In the genomic region with DNA sequence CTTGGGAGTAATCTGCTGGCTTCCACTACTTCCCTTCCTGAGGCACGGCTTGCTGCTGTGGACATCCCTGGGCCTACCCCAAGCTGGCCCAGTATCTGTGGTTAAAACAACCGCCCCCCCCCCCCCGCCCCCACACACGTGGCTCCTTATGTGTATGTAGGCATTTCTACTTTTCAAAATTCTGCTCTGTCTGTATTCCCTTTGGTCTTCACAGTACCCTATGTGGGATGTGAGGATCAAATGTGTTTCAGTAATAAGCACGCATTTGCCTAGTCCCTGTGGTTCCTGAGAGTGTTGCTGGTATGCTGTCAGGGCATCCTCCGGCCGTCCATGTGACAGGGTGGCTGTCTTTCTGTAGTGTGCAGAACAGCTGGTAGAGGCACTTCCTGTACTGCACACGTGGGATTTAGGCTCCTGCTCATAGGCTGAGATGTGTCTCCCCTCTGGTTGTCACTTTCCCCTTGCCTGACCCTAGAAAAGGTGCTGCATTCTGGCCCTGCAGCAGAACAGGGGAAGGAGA, we compare ENCODE assay signal across 1 cellular context.
TF ChIP-seq lines count a peak whose summit lies in the region.

No MANE protein-coding gene starts in this region.

TF ChIP-seq in K562, 482 proteins besides CTCF, POLR2A, EP300 and RAD21 (continued from another document and continues in another):
- TF ChIP-seq, protein P1, sequence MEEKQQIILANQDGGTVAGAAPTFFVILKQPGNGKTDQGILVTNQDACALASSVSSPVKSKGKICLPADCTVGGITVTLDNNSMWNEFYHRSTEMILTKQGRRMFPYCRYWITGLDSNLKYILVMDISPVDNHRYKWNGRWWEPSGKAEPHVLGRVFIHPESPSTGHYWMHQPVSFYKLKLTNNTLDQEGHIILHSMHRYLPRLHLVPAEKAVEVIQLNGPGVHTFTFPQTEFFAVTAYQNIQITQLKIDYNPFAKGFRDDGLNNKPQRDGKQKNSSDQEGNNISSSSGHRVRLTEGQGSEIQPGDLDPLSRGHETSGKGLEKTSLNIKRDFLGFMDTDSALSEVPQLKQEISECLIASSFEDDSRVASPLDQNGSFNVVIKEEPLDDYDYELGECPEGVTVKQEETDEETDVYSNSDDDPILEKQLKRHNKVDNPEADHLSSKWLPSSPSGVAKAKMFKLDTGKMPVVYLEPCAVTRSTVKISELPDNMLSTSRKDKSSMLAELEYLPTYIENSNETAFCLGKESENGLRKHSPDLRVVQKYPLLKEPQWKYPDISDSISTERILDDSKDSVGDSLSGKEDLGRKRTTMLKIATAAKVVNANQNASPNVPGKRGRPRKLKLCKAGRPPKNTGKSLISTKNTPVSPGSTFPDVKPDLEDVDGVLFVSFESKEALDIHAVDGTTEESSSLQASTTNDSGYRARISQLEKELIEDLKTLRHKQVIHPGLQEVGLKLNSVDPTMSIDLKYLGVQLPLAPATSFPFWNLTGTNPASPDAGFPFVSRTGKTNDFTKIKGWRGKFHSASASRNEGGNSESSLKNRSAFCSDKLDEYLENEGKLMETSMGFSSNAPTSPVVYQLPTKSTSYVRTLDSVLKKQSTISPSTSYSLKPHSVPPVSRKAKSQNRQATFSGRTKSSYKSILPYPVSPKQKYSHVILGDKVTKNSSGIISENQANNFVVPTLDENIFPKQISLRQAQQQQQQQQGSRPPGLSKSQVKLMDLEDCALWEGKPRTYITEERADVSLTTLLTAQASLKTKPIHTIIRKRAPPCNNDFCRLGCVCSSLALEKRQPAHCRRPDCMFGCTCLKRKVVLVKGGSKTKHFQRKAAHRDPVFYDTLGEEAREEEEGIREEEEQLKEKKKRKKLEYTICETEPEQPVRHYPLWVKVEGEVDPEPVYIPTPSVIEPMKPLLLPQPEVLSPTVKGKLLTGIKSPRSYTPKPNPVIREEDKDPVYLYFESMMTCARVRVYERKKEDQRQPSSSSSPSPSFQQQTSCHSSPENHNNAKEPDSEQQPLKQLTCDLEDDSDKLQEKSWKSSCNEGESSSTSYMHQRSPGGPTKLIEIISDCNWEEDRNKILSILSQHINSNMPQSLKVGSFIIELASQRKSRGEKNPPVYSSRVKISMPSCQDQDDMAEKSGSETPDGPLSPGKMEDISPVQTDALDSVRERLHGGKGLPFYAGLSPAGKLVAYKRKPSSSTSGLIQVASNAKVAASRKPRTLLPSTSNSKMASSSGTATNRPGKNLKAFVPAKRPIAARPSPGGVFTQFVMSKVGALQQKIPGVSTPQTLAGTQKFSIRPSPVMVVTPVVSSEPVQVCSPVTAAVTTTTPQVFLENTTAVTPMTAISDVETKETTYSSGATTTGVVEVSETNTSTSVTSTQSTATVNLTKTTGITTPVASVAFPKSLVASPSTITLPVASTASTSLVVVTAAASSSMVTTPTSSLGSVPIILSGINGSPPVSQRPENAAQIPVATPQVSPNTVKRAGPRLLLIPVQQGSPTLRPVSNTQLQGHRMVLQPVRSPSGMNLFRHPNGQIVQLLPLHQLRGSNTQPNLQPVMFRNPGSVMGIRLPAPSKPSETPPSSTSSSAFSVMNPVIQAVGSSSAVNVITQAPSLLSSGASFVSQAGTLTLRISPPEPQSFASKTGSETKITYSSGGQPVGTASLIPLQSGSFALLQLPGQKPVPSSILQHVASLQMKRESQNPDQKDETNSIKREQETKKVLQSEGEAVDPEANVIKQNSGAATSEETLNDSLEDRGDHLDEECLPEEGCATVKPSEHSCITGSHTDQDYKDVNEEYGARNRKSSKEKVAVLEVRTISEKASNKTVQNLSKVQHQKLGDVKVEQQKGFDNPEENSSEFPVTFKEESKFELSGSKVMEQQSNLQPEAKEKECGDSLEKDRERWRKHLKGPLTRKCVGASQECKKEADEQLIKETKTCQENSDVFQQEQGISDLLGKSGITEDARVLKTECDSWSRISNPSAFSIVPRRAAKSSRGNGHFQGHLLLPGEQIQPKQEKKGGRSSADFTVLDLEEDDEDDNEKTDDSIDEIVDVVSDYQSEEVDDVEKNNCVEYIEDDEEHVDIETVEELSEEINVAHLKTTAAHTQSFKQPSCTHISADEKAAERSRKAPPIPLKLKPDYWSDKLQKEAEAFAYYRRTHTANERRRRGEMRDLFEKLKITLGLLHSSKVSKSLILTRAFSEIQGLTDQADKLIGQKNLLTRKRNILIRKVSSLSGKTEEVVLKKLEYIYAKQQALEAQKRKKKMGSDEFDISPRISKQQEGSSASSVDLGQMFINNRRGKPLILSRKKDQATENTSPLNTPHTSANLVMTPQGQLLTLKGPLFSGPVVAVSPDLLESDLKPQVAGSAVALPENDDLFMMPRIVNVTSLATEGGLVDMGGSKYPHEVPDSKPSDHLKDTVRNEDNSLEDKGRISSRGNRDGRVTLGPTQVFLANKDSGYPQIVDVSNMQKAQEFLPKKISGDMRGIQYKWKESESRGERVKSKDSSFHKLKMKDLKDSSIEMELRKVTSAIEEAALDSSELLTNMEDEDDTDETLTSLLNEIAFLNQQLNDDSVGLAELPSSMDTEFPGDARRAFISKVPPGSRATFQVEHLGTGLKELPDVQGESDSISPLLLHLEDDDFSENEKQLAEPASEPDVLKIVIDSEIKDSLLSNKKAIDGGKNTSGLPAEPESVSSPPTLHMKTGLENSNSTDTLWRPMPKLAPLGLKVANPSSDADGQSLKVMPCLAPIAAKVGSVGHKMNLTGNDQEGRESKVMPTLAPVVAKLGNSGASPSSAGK (IDR thresholded peaks at IDR 0.05), result peak; percentile 52
- TF ChIP-seq HDAC2 (IDR thresholded peaks at IDR 0.05) (0 out of 2 replicates have a peak, but pooled peaks have one; percentile 34), TAF9B (IDR thresholded peaks at IDR 0.05; ENCODE audit: partially characterized antibody) (peak; percentile 79), JUNB (CRISPR knock-in tag; conservative IDR thresholded peaks at IDR 0.05) (no peak), DACH1 (IDR thresholded peaks at IDR 0.05; ENCODE audit: partially characterized antibody) (peak; percentile 98), EP400 (IDR thresholded peaks at IDR 0.05) (peak; percentile 64; the same call in 1 of the 2 replicates), CBFA2T2 (conservative IDR thresholded peaks at IDR 0.05) (peak; percentile 49), NR2C1 (IDR thresholded peaks at IDR 0.05) (no peak), NR2C1 (tag; IDR thresholded peaks at IDR 0.05) (no peak), MCM3 (IDR thresholded peaks at IDR 0.05) (no peak), ZKSCAN8 (CRISPR knock-in tag; IDR thresholded peaks at IDR 0.05) (no peak), RFX1 (IDR thresholded peaks at IDR 0.05) (no peak), PHB2 (IDR thresholded peaks at IDR 0.05; ENCODE audit: low read depth) (no peak), RFX5 (IDR thresholded peaks at IDR 0.05; ENCODE audit: low read depth, low read length) (no peak), MXI1 (IDR thresholded peaks at IDR 0.05; ENCODE audit: low read depth, low read length) (peak; percentile 78; the same call in 1 of the 2 replicates), XRCC5 (IDR thresholded peaks at IDR 0.05; ENCODE audit: low read depth, low read length) (no peak), HDAC1 (IDR thresholded peaks at IDR 0.05) (peak in 1 of 2 experiments; percentile 93; a peak in 2 of 4 replicates), SMAD4 (CRISPR knock-in tag; conservative IDR thresholded peaks at IDR 0.05) (no peak), ZNF324 (CRISPR knock-in tag; IDR thresholded peaks at IDR 0.05) (no peak), NR2F6 (CRISPR knock-in tag; IDR thresholded peaks at IDR 0.05) (no peak), PHB (CRISPR knock-in tag; IDR thresholded peaks at IDR 0.05) (no peak), KLF16 (IDR thresholded peaks at IDR 0.05) (no peak), SPI1 (IDR thresholded peaks at IDR 0.05; ENCODE audit: borderline replicate concordance, low read depth, low read length) (0 out of 2 replicates have a peak, but pooled peaks have one; percentile 35), CEBPB (tag; IDR thresholded peaks at IDR 0.05) (no peak), EZH2 (IDR thresholded peaks at IDR 0.05; ENCODE audit: borderline replicate concordance, low read depth, low read length) (no peak), KAT2B (IDR thresholded peaks at IDR 0.05; ENCODE audit: low read depth, low read length) (no peak), TCF7 (IDR thresholded peaks at IDR 0.05; ENCODE audit: borderline replicate concordance) (no peak), ZNF282 (CRISPR knock-in tag; IDR thresholded peaks at IDR 0.05) (no peak)
- TF ChIP-seq, protein P2, sequence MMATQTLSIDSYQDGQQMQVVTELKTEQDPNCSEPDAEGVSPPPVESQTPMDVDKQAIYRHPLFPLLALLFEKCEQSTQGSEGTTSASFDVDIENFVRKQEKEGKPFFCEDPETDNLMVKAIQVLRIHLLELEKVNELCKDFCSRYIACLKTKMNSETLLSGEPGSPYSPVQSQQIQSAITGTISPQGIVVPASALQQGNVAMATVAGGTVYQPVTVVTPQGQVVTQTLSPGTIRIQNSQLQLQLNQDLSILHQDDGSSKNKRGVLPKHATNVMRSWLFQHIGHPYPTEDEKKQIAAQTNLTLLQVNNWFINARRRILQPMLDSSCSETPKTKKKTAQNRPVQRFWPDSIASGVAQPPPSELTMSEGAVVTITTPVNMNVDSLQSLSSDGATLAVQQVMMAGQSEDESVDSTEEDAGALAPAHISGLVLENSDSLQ (IDR thresholded peaks at IDR 0.05), result no peak
- TF ChIP-seq, protein P3, sequence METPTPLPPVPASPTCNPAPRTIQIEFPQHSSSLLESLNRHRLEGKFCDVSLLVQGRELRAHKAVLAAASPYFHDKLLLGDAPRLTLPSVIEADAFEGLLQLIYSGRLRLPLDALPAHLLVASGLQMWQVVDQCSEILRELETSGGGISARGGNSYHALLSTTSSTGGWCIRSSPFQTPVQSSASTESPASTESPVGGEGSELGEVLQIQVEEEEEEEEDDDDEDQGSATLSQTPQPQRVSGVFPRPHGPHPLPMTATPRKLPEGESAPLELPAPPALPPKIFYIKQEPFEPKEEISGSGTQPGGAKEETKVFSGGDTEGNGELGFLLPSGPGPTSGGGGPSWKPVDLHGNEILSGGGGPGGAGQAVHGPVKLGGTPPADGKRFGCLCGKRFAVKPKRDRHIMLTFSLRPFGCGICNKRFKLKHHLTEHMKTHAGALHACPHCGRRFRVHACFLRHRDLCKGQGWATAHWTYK (CRISPR knock-in tag; IDR thresholded peaks at IDR 0.05), result no peak
- TF ChIP-seq, protein P4, sequence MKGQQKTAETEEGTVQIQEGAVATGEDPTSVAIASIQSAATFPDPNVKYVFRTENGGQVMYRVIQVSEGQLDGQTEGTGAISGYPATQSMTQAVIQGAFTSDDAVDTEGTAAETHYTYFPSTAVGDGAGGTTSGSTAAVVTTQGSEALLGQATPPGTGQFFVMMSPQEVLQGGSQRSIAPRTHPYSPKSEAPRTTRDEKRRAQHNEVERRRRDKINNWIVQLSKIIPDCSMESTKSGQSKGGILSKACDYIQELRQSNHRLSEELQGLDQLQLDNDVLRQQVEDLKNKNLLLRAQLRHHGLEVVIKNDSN (CRISPR knock-in tag; IDR thresholded peaks at IDR 0.05), result peak; percentile 91
- TF ChIP-seq, protein P5, sequence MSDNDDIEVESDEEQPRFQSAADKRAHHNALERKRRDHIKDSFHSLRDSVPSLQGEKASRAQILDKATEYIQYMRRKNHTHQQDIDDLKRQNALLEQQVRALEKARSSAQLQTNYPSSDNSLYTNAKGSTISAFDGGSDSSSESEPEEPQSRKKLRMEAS (CRISPR knock-in tag; IDR thresholded peaks at IDR 0.05), result peak; percentile 88
- TF ChIP-seq, protein P6, sequence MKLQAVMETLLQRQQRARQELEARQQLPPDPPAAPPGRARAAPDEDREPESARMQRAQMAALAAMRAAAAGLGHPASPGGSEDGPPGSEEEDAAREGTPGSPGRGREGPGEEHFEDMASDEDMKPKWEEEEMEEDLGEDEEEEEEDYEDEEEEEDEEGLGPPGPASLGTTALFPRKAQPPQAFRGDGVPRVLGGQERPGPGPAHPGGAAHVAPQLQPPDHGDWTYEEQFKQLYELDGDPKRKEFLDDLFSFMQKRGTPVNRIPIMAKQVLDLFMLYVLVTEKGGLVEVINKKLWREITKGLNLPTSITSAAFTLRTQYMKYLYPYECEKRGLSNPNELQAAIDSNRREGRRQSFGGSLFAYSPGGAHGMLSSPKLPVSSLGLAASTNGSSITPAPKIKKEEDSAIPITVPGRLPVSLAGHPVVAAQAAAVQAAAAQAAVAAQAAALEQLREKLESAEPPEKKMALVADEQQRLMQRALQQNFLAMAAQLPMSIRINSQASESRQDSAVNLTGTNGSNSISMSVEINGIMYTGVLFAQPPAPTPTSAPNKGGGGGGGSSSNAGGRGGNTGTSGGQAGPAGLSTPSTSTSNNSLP (IDR thresholded peaks at IDR 0.05; ENCODE audit: borderline replicate concordance, low read depth, low read length), result no peak
- TF ChIP-seq, protein P7, sequence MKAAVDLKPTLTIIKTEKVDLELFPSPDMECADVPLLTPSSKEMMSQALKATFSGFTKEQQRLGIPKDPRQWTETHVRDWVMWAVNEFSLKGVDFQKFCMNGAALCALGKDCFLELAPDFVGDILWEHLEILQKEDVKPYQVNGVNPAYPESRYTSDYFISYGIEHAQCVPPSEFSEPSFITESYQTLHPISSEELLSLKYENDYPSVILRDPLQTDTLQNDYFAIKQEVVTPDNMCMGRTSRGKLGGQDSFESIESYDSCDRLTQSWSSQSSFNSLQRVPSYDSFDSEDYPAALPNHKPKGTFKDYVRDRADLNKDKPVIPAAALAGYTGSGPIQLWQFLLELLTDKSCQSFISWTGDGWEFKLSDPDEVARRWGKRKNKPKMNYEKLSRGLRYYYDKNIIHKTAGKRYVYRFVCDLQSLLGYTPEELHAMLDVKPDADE (conservative IDR thresholded peaks at IDR 0.05; ENCODE audit: control insufficient read depth, low read depth, low read length), result peak; percentile 57; the same call in 1 of the 2 replicates
- TF ChIP-seq, protein P8, sequence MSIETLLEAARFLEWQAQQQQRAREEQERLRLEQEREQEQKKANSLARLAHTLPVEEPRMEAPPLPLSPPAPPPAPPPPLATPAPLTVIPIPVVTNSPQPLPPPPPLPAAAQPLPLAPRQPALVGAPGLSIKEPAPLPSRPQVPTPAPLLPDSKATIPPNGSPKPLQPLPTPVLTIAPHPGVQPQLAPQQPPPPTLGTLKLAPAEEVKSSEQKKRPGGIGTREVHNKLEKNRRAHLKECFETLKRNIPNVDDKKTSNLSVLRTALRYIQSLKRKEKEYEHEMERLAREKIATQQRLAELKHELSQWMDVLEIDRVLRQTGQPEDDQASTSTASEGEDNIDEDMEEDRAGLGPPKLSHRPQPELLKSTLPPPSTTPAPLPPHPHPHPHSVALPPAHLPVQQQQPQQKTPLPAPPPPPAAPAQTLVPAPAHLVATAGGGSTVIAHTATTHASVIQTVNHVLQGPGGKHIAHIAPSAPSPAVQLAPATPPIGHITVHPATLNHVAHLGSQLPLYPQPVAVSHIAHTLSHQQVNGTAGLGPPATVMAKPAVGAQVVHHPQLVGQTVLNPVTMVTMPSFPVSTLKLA (conservative IDR thresholded peaks at IDR 0.05), result peak; percentile 95 to 97
- TF ChIP-seq, protein P9, sequence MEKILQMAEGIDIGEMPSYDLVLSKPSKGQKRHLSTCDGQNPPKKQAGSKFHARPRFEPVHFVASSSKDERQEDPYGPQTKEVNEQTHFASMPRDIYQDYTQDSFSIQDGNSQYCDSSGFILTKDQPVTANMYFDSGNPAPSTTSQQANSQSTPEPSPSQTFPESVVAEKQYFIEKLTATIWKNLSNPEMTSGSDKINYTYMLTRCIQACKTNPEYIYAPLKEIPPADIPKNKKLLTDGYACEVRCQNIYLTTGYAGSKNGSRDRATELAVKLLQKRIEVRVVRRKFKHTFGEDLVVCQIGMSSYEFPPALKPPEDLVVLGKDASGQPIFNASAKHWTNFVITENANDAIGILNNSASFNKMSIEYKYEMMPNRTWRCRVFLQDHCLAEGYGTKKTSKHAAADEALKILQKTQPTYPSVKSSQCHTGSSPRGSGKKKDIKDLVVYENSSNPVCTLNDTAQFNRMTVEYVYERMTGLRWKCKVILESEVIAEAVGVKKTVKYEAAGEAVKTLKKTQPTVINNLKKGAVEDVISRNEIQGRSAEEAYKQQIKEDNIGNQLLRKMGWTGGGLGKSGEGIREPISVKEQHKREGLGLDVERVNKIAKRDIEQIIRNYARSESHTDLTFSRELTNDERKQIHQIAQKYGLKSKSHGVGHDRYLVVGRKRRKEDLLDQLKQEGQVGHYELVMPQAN (IDR thresholded peaks at IDR 0.05; ENCODE audit: borderline replicate concordance), result peak; percentile 95
